13 cellular contexts compared by ENCODE assay signal in the genomic region with DNA sequence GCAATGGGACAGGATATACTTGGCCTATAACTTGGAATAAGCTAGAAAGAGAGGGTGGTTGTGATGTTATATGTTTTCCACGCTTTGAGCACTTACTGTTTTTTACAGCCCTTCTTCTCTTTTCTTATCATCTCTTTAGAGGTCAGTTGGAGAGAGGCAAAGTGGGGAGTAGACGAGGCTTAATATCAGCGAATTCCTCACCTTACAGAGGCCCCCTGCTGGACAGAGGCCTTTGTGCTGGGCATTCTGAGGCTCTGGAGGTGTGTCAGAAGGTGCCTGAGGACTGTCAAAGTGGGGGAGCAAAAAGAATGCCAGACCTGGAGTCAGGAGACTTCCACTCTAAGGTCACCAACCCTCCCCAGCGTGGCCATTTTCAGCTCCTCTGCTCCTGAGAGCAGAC. TPM values are rescaled to one million over a fixed set of nuclear protein-coding genes. Genes with fewer than 3 reads are reported as not detected.
DNase-seq lines count a peak whose midpoint lies in the region; ATAC-seq and TF ChIP-seq lines count a peak whose summit lies in the region.
"Had no signal": no experiment of that assay in that cellular context is flagged by ENCODE, and none has a peak within 500 bp of the region (broad histone marks: within the 10 kb centered on the region; RNA-seq: fewer than 3 reads in every experiment).

No MANE protein-coding gene starts in this region.

- H2AFZ ChIP-seq in H9 (ENCODE audit: low read length) = no peak overlapping the region

- no peak overlapping the region for H3K23ac ChIP-seq in H9 (ENCODE audit: insufficient read length, low read depth, low read length)

- no peak overlapping the region for H2BK20ac ChIP-seq in H9 (ENCODE audit: low read depth, low read length, poor library complexity, severe bottlenecking)

- no peaks in the 10 kb centered on the region for H3K4me1 ChIP-seq in H9 (ENCODE audit: insufficient read depth, low read length)

- no peaks in the 10 kb centered on the region; a peak in 2 of 7 replicates for H3K36me3 Mint-ChIP-seq in H9 (ENCODE audit: insufficient read depth in 1 of 3, low read depth in 3 of 3)
- H3K36me3 Mint-ChIP-seq: CD8-positive, alpha-beta T cell; naive B cell had no signal

- no peak overlapping the region for H3K9ac ChIP-seq in H9 (ENCODE audit: extremely low read depth, insufficient read length, low read length)

- no peak overlapping the region for H3K27ac Mint-ChIP-seq in H9
- H3K27ac Mint-ChIP-seq: CD8-positive, alpha-beta T cell; naive B cell had no signal

- H4K8ac ChIP-seq in H9 (replicated peaks; ENCODE audit: insufficient read length, low read depth, low read length) = no peak overlapping the region

- H3K4ac ChIP-seq in H9 (ENCODE audit: low read depth, low read length) = no peak overlapping the region

- peaks cover 3% of the 10 kb centered on the region; the same call in 1 of the 2 replicates for H3K27me3 Mint-ChIP-seq in H9 (ENCODE audit: low read depth)
- H3K27me3 Mint-ChIP-seq: naive B cell had no signal

- H3K14ac ChIP-seq in H9 (ENCODE audit: insufficient read depth, low read length) = no peak overlapping the region

- H3K27me3 ChIP-seq in H9 (ENCODE audit: insufficient read depth, low read length) (no peaks in the 10 kb centered on the region), WERI-Rb-1 (ENCODE audit: insufficient read depth, low read depth, severe bottlenecking) (peaks cover 61% of the 10 kb centered on the region)

- H3K18ac ChIP-seq in H9 (ENCODE audit: insufficient read length, low read depth, low read length) = no peak overlapping the region

- peak; percentile 2 for DNase-seq in Daoy (ENCODE audit: low read depth)
- DNase-seq in H9 = no peak
- peak; percentile 26 for DNase-seq in WERI-Rb-1
- no peak for DNase-seq in left lobe of liver (ENCODE audit: low spot score)
- no peak for DNase-seq in ureter (ENCODE audit: low spot score)
- DNase-seq in Ammon's horn (ENCODE audit: low spot score) = no peak
- DNase-seq in nucleus accumbens (lab: John Stamatoyannopoulos, UW) = no peak
- no peak for DNase-seq in NCI-H2171 (lab: John Stamatoyannopoulos, UW)
- DNase-seq: CD8-positive, alpha-beta T cell; MV-4-11; naive B cell; NCI-H446 treated with DMSO at 0.1 percent for 48 hours; SHP77 treated with DMSO at 0.1 percent for 48 hours had no signal

- peak; percentile 45; the same call in 2 of the 3 replicates for TF ChIP-seq CTCF in H9 (conservative IDR thresholded peaks at IDR 0.05)
- peak; percentile 62 for TF ChIP-seq CTCF in WERI-Rb-1 (IDR thresholded peaks at IDR 0.05; ENCODE audit: low read depth, low read length)

- H4K5ac ChIP-seq in H9 (ENCODE audit: insufficient read length, low read depth, low read length) = no peak overlapping the region

- no peaks in the 10 kb centered on the region for H3K36me3 ChIP-seq in WERI-Rb-1

- peak; percentile 35 for ATAC-seq in left lobe of liver
- ATAC-seq: CD8-positive, alpha-beta T cell had no signal

- no peak overlapping the region for H3K56ac ChIP-seq in H9 (ENCODE audit: insufficient read length, low read depth, low read length)

- no peaks in the 10 kb centered on the region for H3K79me2 ChIP-seq in H9 (ENCODE audit: insufficient read depth, low read length)

- no peaks in the 10 kb centered on the region for H3K23me2 ChIP-seq in H9 (ENCODE audit: insufficient read length, low read depth, low read length, poor library complexity, severe bottlenecking)

- no peak overlapping the region for H2BK12ac ChIP-seq in H9 (ENCODE audit: insufficient read length, low read depth, low read length)

- H3K9me3 Mint-ChIP-seq in H9 = peaks cover 55% of the 10 kb centered on the region in 2 experiments
- H3K9me3 Mint-ChIP-seq: CD8-positive, alpha-beta T cell had no signal

- H3K4me1 Mint-ChIP-seq in H9 = no peaks in the 10 kb centered on the region
- H3K4me1 Mint-ChIP-seq: naive B cell had no signal

- no CpG with 5 or more reads among the region's 4 CpGs for WGBS in H9 (ENCODE audit: extremely low coverage, insufficient read length, low lambda C conversion rate)

- no peak overlapping the region for H3K4me2 ChIP-seq in H9 (ENCODE audit: insufficient read depth, insufficient read length, low read length)

- H3K27ac ChIP-seq in H9 (ENCODE audit: insufficient read length, low read depth, low read length) = no peak overlapping the region
- no peak overlapping the region for H3K27ac ChIP-seq in WERI-Rb-1

- H2BK120ac ChIP-seq in H9 (ENCODE audit: low read depth, low read length, poor library complexity, severe bottlenecking) = no peak overlapping the region

- H3K9me3 ChIP-seq in H9 (ENCODE audit: control insufficient read depth, low read depth, low read length) (no peaks in the 10 kb centered on the region), WERI-Rb-1 (ENCODE audit: severe bottlenecking) (peaks cover 3% of the 10 kb centered on the region)

- H4K20me1 ChIP-seq in H9 (ENCODE audit: control insufficient read depth, insufficient read depth, insufficient read length) = no peaks in the 10 kb centered on the region

- no peak overlapping the region for H3T11ph ChIP-seq in H9 (ENCODE audit: low read length)

- H3K4me3 ChIP-seq in WERI-Rb-1 (ENCODE audit: low read depth, low read length) = no peak overlapping the region

- H2BK5ac ChIP-seq in H9 (ENCODE audit: insufficient read length, low read length) = no peak overlapping the region

- no peak overlapping the region for H4K91ac ChIP-seq in H9 (ENCODE audit: insufficient read length, low read depth, low read length)

- no peak overlapping the region for H2BK15ac ChIP-seq in H9 (ENCODE audit: low read depth, low read length)

- H3K4me3 Mint-ChIP-seq in H9 = no peak overlapping the region
- H3K4me3 Mint-ChIP-seq: CD8-positive, alpha-beta T cell; naive B cell had no signal

- no peak overlapping the region for H2AK5ac ChIP-seq in H9 (ENCODE audit: insufficient read length, low read length)

- H3K79me1 ChIP-seq in H9 (ENCODE audit: insufficient read depth, low read depth, low read length, poor library complexity, severe bottlenecking) = no peaks in the 10 kb centered on the region

RNA-seq across cellular contexts. Expression of a gene that starts 42.5 kb away (rescaled TPM):
- 2.2 and 12.3 TPM in 2 replicates for total RNA-seq in Daoy (2014; rRNA removed; shearing (Covaris generic))
- 0.48 and 0.53 TPM in 2 replicates for total RNA-seq in H9 (2021)
- 3.1 TPM for total RNA-seq in left lobe of liver
- 6.1 TPM for total RNA-seq in ureter

Comparison
In these comparisons a context has a peak if more than half of its experiments do, and no peak if none do; other contexts are left out.
1. DNase-seq: peak in Daoy (single experiment) and WERI-Rb-1 (single experiment); none in H9 (single experiment), left lobe of liver (single experiment), ureter (single experiment), Ammon's horn (single experiment), nucleus accumbens (0 of 56) and NCI-H2171 (single experiment).